ENCODE assay signal across 16 cellular contexts in the genomic region with DNA sequence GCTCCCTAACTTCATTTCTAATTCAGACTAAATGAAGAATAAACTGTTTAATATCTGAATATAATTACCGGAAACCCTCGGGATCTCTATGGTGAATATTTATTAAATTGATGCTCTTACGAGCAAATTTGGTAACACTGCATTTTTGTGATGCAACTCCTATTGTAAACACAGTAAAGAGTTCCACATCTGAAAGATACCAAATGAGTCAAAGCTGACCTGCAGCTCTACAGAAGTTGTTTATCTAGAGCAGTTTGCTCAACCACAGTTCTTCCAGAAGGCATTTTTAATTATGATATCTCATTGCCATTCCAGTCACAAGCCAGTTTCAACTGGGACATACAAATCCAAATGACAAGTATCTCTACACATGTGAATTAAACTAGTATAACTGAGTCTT.
DNase-seq lines count a peak whose midpoint lies in the region; ATAC-seq, FAIRE-seq and TF ChIP-seq lines count a peak whose summit lies in the region.
"Had no signal": no experiment of that assay in that cellular context is flagged by ENCODE, and none has a peak within 500 bp of the region (broad histone marks: within the 10 kb centered on the region; RNA-seq: fewer than 3 reads in every experiment).

No MANE protein-coding gene starts in this region.

- peak in 1 of 2 experiments; percentile 55; a peak in 2 of 4 replicates for TF ChIP-seq EP300 in HepG2 (IDR thresholded peaks at IDR 0.05; ENCODE audit: low read depth in 2 of 2, low read length in 2 of 2)
- no peak for TF ChIP-seq EP300 in HepG2 (CRISPR knock-in tag; IDR thresholded peaks at IDR 0.05; ENCODE audit: borderline replicate concordance)

- peak; percentile 77 for ATAC-seq in HepG2
- no peak for ATAC-seq in HG02852 (IDR thresholded peaks at IDR 0.05; ENCODE audit: unreplicated experiment)
- ATAC-seq in HG02623 (IDR thresholded peaks at IDR 0.05; ENCODE audit: unreplicated experiment) = no peak
- ATAC-seq: left colon; naive thymus-derived CD8-positive, alpha-beta T cell; right cardiac atrium had no signal

- H3K4me2 ChIP-seq in mammary epithelial cell (ENCODE audit: insufficient read depth, low read depth, low read length) (no peak overlapping the region), HepG2 (ENCODE audit: low read depth, low read length) (no peak overlapping the region)

- no peak for FAIRE-seq in HepG2 (lab: Jason Lieb, UNC)

- intact Hi-C loops in mammary epithelial cell (cut with micrococcal nuclease) (no loop called here), HepG2 (cut with micrococcal nuclease; ENCODE audit: unreplicated experiment) (no loop called here)

- DNase-seq in AG20443 (ENCODE audit: low spot score) (peak; percentile 19), HuH-7.5 (ENCODE audit: low spot score) (peak; percentile 22), mammary epithelial cell (peak; percentile 59), HepG2 (ENCODE audit: low spot score) (peak; percentile 79), hypothalamus (lab: John Stamatoyannopoulos, UW) (no peak), GDM1 (lab: John Stamatoyannopoulos, UW) (no peak)
- DNase-seq: activated CD4-positive, CD25-positive, alpha-beta regulatory T cell treated with anti-CD3 and anti-CD28 coated beads, Interleukin-2, amount 50 U/mL, for 72 hours; activated T-cell treated with anti-CD3 and anti-CD28 coated beads for 4 hours; CD4-positive, alpha-beta T cell; dorsolateral prefrontal cortex; left colon; naive thymus-derived CD8-positive, alpha-beta T cell; NCI-H2081; right cardiac atrium had no signal

- H3K36me3 ChIP-seq in mammary epithelial cell (ENCODE audit: insufficient read depth, low read length) (peaks cover 5% of the 10 kb centered on the region), HepG2 (replicated peaks in 1 of 2; ENCODE audit: control insufficient read depth in 1 of 2, insufficient read depth in 2 of 2, low read length in 2 of 2) (peaks cover 1 to 24% of the 10 kb centered on the region in 2 experiments; a peak in 4 of 5 replicates)

- no TSS peak for BruUV-seq in mammary epithelial cell (replicated peaks; lab: Mats Ljungman, UMichigan)
- BruUV-seq in HepG2 (replicated peaks; lab: Mats Ljungman, UMichigan) = no TSS peak

- H3K27ac ChIP-seq in mammary epithelial cell (ENCODE audit: insufficient read depth, low read depth, low read length) = no peak overlapping the region
- no peak overlapping the region for H3K27ac ChIP-seq in HepG2 (ENCODE audit: extremely low read length, insufficient read depth, low read length)

- no peaks in the 10 kb centered on the region for H3K9me3 ChIP-seq in mammary epithelial cell (replicated peaks; ENCODE audit: insufficient read depth, low read length)
- no peaks in the 10 kb centered on the region for H3K9me3 ChIP-seq in HepG2 (ENCODE audit: low read length)

- H3K79me2 ChIP-seq in mammary epithelial cell (ENCODE audit: insufficient read depth, low read length) (peaks cover 10% of the 10 kb centered on the region), HepG2 (ENCODE audit: insufficient read depth, low read length) (peaks cover 9% of the 10 kb centered on the region)

- dilution Hi-C loops in mammary epithelial cell (cut with HindIII; ENCODE audit: low sequenced_read_pairs) = no loop called here

- in situ Hi-C loops in mammary epithelial cell (cut with MboI; ENCODE audit: low sequenced_read_pairs in 2 of 2) (no loop called here), HepG2 (cut with HindIII; ENCODE audit: extremely low pct_ligation_motif_present, low pct_unique_long_range_greater_than_20kb) (no loop called here)

- no peak for TF ChIP-seq CTCF in mammary epithelial cell (conservative IDR thresholded peaks at IDR 0.05 in 1 of 2, IDR thresholded peaks at IDR 0.05 in 1 of 2; ENCODE audit: extremely low read depth in 1 of 2, insufficient read depth in 1 of 2, low read depth in 1 of 2, low read length in 2 of 2)
- TF ChIP-seq CTCF in HepG2 (CRISPR knock-in tag; IDR thresholded peaks at IDR 0.05) = no peak

- no peak overlapping the region for H2AFZ ChIP-seq in mammary epithelial cell (ENCODE audit: low read depth, low read length)
- no peak overlapping the region for H2AFZ ChIP-seq in HepG2 (ENCODE audit: low read length)

- H3K4me3 ChIP-seq in mammary epithelial cell (replicated peaks in 1 of 3; ENCODE audit: insufficient read depth in 1 of 3, low read depth in 2 of 3, low read length in 3 of 3) = no peak overlapping the region
- H3K4me3 ChIP-seq in HepG2 (replicated peaks in 1 of 3; ENCODE audit: insufficient read depth in 1 of 3, low read depth in 2 of 3, low read length in 3 of 3) = no peak overlapping the region
- H3K4me3 ChIP-seq: dorsolateral prefrontal cortex had no signal

- WGBS in mammary epithelial cell (ENCODE audit: low coverage, missing lambda C conversion rate) = 61% methylated on average over 3 of the region's 3 CpGs
- 38% methylated on average over 3 of the region's 3 CpGs for WGBS in HepG2 (ENCODE audit: low lambda C conversion rate)

- no peaks in the 10 kb centered on the region for H3K27me3 ChIP-seq in mammary epithelial cell (ENCODE audit: insufficient read depth, low read length)
- no peaks in the 10 kb centered on the region for H3K27me3 ChIP-seq in HepG2 (ENCODE audit: control insufficient read depth in 1 of 2, insufficient read depth in 2 of 2, low read length in 2 of 2)
- H3K27me3 ChIP-seq: dorsolateral prefrontal cortex had no signal

- H3K9ac ChIP-seq in mammary epithelial cell (ENCODE audit: insufficient read depth, low read length) (no peak overlapping the region), HepG2 (ENCODE audit: insufficient read depth, low read depth, low read length) (no peak overlapping the region)

- no peaks in the 10 kb centered on the region for H3K4me1 ChIP-seq in mammary epithelial cell (ENCODE audit: insufficient read depth, low read length)
- peaks cover 9% of the 10 kb centered on the region for H3K4me1 ChIP-seq in HepG2 (ENCODE audit: insufficient read depth, low read length)

- H4K20me1 ChIP-seq in mammary epithelial cell (ENCODE audit: insufficient read depth, low read length) (no peaks in the 10 kb centered on the region), HepG2 (ENCODE audit: insufficient read depth, low read length) (peaks cover 7% of the 10 kb centered on the region; the same call in 1 of the 2 replicates)

- no peak for TF ChIP-seq RAD21 in HepG2 (CRISPR knock-in tag; IDR thresholded peaks at IDR 0.05)

- CTCF ChIA-PET in mammary epithelial cell (lab: Charles Lee; ENCODE audit: low non-redundant PET) = no interaction called here
- CTCF ChIA-PET in HepG2 (lab: Yijun Ruan, JAX; ENCODE audit: low intra/inter-chr PET ratio, low total read pairs) = no interaction called here

- TF ChIP-seq POLR2A in HepG2 (IDR thresholded peaks at IDR 0.05; ENCODE audit: insufficient read depth in 1 of 2, low read depth in 2 of 2, low read length in 2 of 2) = no peak

- POLR2A ChIA-PET in HepG2 (lab: Yijun Ruan, JAX) = interaction anchor here (1.2 kb wide), 1 partner anchor 128 kb away, joined by 3 read pairs; no protein-coding TSS in a partner anchor

TF ChIP-seq in HepG2, 621 proteins besides CTCF, POLR2A, EP300 and RAD21 (continues in another document):
- TF ChIP-seq TCF7L2 (IDR thresholded peaks at IDR 0.05; ENCODE audit: low read depth, low read length) (no peak), ZNF761 (CRISPR knock-in tag; conservative IDR thresholded peaks at IDR 0.05) (no peak), PLRG1 (conservative IDR thresholded peaks at IDR 0.05) (no peak), ZNF644 (CRISPR knock-in tag; IDR thresholded peaks at IDR 0.05; ENCODE audit: low read depth) (0 out of 2 replicates have a peak, but pooled peaks have one; percentile 34), HMG20A (CRISPR knock-in tag; IDR thresholded peaks at IDR 0.05; ENCODE audit: borderline replicate concordance) (peak; percentile 32; the same call in 1 of the 2 replicates), HOXA5 (CRISPR knock-in tag; IDR thresholded peaks at IDR 0.05) (no peak), NFKBIZ (CRISPR knock-in tag; IDR thresholded peaks at IDR 0.05) (no peak), NCOA2 (CRISPR knock-in tag; IDR thresholded peaks at IDR 0.05) (0 out of 2 replicates have a peak, but pooled peaks have one; percentile 26)
- TF ChIP-seq, protein P1, sequence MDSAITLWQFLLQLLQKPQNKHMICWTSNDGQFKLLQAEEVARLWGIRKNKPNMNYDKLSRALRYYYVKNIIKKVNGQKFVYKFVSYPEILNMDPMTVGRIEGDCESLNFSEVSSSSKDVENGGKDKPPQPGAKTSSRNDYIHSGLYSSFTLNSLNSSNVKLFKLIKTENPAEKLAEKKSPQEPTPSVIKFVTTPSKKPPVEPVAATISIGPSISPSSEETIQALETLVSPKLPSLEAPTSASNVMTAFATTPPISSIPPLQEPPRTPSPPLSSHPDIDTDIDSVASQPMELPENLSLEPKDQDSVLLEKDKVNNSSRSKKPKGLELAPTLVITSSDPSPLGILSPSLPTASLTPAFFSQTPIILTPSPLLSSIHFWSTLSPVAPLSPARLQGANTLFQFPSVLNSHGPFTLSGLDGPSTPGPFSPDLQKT (CRISPR knock-in tag; IDR thresholded peaks at IDR 0.05; ENCODE audit: borderline replicate concordance) = no peak
- TF ChIP-seq, protein P2, sequence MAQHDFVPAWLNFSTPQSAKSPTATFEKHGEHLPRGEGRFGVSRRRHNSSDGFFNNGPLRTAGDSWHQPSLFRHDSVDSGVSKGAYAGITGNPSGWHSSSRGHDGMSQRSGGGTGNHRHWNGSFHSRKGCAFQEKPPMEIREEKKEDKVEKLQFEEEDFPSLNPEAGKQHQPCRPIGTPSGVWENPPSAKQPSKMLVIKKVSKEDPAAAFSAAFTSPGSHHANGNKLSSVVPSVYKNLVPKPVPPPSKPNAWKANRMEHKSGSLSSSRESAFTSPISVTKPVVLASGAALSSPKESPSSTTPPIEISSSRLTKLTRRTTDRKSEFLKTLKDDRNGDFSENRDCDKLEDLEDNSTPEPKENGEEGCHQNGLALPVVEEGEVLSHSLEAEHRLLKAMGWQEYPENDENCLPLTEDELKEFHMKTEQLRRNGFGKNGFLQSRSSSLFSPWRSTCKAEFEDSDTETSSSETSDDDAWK (CRISPR knock-in tag; IDR thresholded peaks at IDR 0.05) = no peak
- TF ChIP-seq, protein P3, sequence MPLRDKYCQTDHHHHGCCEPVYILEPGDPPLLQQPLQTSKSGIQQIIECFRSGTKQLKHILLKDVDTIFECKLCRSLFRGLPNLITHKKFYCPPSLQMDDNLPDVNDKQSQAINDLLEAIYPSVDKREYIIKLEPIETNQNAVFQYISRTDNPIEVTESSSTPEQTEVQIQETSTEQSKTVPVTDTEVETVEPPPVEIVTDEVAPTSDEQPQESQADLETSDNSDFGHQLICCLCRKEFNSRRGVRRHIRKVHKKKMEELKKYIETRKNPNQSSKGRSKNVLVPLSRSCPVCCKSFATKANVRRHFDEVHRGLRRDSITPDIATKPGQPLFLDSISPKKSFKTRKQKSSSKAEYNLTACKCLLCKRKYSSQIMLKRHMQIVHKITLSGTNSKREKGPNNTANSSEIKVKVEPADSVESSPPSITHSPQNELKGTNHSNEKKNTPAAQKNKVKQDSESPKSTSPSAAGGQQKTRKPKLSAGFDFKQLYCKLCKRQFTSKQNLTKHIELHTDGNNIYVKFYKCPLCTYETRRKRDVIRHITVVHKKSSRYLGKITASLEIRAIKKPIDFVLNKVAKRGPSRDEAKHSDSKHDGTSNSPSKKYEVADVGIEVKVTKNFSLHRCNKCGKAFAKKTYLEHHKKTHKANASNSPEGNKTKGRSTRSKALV (CRISPR knock-in tag; IDR thresholded peaks at IDR 0.05) = no peak

Comparison
In these comparisons a context has a peak if more than half of its experiments do, and no peak if none do; other contexts are left out.
1. DNase-seq: peak in AG20443 (single experiment), HuH-7.5 (single experiment), mammary epithelial cell (single experiment) and HepG2 (single experiment); none in hypothalamus (0 of 51) and GDM1 (single experiment).